14 cellular contexts compared by ENCODE assay signal in the genomic region with DNA sequence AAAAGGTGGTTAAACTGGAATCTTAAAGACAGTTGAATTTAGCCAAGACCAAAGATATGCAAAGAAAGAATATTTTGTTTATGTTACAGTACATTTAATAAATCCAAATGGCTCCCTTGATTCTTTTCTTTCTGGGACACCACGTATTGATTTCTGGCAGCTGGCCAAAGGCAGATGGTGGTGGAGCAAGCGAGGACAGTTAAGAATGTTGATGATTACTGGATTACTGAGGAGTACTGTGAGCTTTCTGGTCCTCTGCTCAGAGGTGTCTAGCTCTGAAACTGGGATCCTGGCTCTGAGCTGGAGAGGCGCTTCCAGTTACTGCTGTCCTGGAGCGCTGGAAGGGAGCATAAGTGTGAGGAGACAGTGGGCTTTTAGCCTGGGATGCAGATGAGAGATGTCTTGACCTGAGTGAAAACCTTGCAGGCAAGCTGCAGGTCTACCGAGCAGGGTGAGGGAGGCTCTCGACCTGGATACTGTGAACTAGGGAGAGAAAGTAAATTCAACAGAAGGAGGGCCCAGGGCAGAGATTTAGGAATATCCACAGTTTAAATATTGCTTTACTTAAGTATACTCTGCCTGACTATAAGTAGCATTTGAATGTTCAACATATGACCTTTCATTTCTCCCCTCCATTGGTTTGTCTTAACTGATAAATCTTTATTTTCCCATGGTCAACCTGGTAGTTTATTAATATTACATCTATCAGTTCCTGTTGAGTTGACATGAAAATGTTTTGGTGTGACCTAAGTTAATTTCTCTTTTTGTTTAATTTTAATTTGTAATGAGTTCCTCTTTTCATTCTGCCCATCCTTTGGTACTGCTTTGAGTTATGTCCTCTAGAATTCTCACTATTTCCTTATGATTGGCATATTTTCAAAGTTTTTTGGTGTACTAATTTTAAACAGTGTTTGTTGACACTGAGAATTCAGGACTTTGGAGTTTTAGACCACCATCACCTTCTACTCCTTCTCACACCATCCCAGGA. TPM values are rescaled to one million over a fixed set of nuclear protein-coding genes. Genes with fewer than 3 reads are reported as not detected.
DNase-seq lines count a peak whose midpoint lies in the region; ATAC-seq, FAIRE-seq and TF ChIP-seq lines count a peak whose summit lies in the region.
"Had no signal": no experiment of that assay in that cellular context is flagged by ENCODE, and none has a peak within 500 bp of the region (broad histone marks: within the 10 kb centered on the region; RNA-seq: fewer than 3 reads in every experiment).

No MANE protein-coding gene starts in this region.

- H3K4me2 ChIP-seq in trophoblast cell (ENCODE audit: low read length): no peak overlapping the region

- H3K79me2 ChIP-seq in trophoblast cell (ENCODE audit: control insufficient read depth, insufficient read depth, low read length, poor library complexity): no peaks in the 10 kb centered on the region

- in situ Hi-C loops in transverse colon (cut with MboI; ENCODE audit: low pct_ligation_motif_present in 1 of 4, low pct_unique_long_range_greater_than_20kb in 1 of 4, low sequenced_read_pairs in 3 of 4): no loop called here

- no peak overlapping the region for H2BK120ac ChIP-seq in trophoblast cell (ENCODE audit: insufficient read depth, low read length, poor library complexity)

- H2AFZ ChIP-seq in trophoblast cell (ENCODE audit: insufficient read depth, low read length, poor library complexity): no peak overlapping the region

- H2BK12ac ChIP-seq in trophoblast cell (ENCODE audit: low read length): no peak overlapping the region

- no peak overlapping the region for H3K18ac ChIP-seq in trophoblast cell (ENCODE audit: low read length)

- intact Hi-C loops in transverse colon (cut with DNase I; ENCODE audit: low total_unique reads): no loop called here
- intact Hi-C loops in aorta (cut with DNase I): no loop called here

- H3K4me1 ChIP-seq in trophoblast cell (ENCODE audit: control insufficient read depth in 1 of 2, insufficient read depth in 2 of 2, low read length in 2 of 2) (peaks cover 0 to 5% of the 10 kb centered on the region in 2 experiments), transverse colon (peaks cover 4 to 52% (median 8%) of the 10 kb centered on the region in 4 donors), aorta (ENCODE audit: control insufficient read depth in 1 of 2, insufficient read depth in 2 of 2, low read length in 2 of 2) (no peaks in the 10 kb centered on the region)
- H3K4me1 ChIP-seq: SJCRH30 had no signal

- no peak overlapping the region for H2BK5ac ChIP-seq in trophoblast cell (ENCODE audit: low read depth, low read length, poor library complexity)

- H3K23ac ChIP-seq in trophoblast cell (ENCODE audit: low read length): no peak overlapping the region

- no peak overlapping the region for H3K4ac ChIP-seq in trophoblast cell (ENCODE audit: low read depth, low read length)

- H3K36me3 ChIP-seq in trophoblast cell (ENCODE audit: control insufficient read depth in 1 of 2, insufficient read depth in 2 of 2, low read length in 2 of 2) (no peaks in the 10 kb centered on the region), transverse colon (no peaks in the 10 kb centered on the region), aorta (ENCODE audit: control insufficient read depth in 1 of 2, insufficient read depth in 2 of 2, low read length in 1 of 2) (no peaks in the 10 kb centered on the region)
- H3K36me3 ChIP-seq: gastroesophageal sphincter, SJCRH30, thoracic aorta had no signal

- H3K27me3 ChIP-seq in trophoblast cell (ENCODE audit: insufficient read depth, low read length) (peaks cover 12% of the 10 kb centered on the region), transverse colon (peaks cover 15% of the 10 kb centered on the region), aorta (ENCODE audit: control insufficient read depth in 1 of 2, insufficient read depth in 2 of 2, low read length in 1 of 2) (no peaks in the 10 kb centered on the region)
- H3K27me3 ChIP-seq: SJCRH30 had no signal

- no peak overlapping the region for H3K14ac ChIP-seq in trophoblast cell (ENCODE audit: low read length)

- ATAC-seq in HG02973 (IDR thresholded peaks at IDR 0.05; ENCODE audit: unreplicated experiment): no peak
- ATAC-seq in aorta (ENCODE audit: low FRiP score): no peak
- ATAC-seq: gastroesophageal sphincter had no signal

- no CpG with 5 or more reads among the region's 6 CpGs for WGBS in trophoblast cell (ENCODE audit: extremely low coverage, insufficient coverage, insufficient read length)
- 37 to 61% methylated on average over 2 to 6 of the region's 6 CpGs for WGBS in transverse colon (ENCODE audit: low coverage in 1 of 2), 2 donors
- 67 to 73% methylated on average over 6 of the region's 6 CpGs for WGBS in aorta, 2 donors

- no peak overlapping the region for H2AK5ac ChIP-seq in trophoblast cell (ENCODE audit: low read length)

- TF ChIP-seq POLR2A in GM12891 (IDR thresholded peaks at IDR 0.05; ENCODE audit: low read depth, low read length): no peak
- no peak for TF ChIP-seq POLR2A in transverse colon (IDR thresholded peaks at IDR 0.05)

- peaks cover 4% of the 10 kb centered on the region for H3K9me3 ChIP-seq in trophoblast cell (ENCODE audit: insufficient read depth, low read depth, low read length)
- no peaks in the 10 kb centered on the region for H3K9me3 ChIP-seq in transverse colon
- no peaks in the 10 kb centered on the region for H3K9me3 ChIP-seq in aorta (ENCODE audit: control insufficient read depth, low read length)
- H3K9me3 ChIP-seq: gastroesophageal sphincter, thoracic aorta had no signal

- no peak overlapping the region for H3K4me3 ChIP-seq in trophoblast cell (ENCODE audit: low read depth, low read length)
- H3K4me3 ChIP-seq in transverse colon: no peak overlapping the region
- H3K4me3 ChIP-seq in aorta (ENCODE audit: low read length in 2 of 2): no peak overlapping the region
- H3K4me3 ChIP-seq: gastroesophageal sphincter, lung, SJCRH30, thoracic aorta had no signal

- no peak for DNase-seq in GM12891 (ENCODE audit: insufficient read length, low spot score)
- DNase-seq in NCI-H187 treated with DMSO at 0.1 percent for 48 hours (lab: John Stamatoyannopoulos, UW): peak; percentile 33
- peak; percentile 81 for DNase-seq in SHP77 treated with DMSO at 0.1 percent for 48 hours (lab: John Stamatoyannopoulos, UW)
- no peak for DNase-seq in trophoblast cell
- no peak for DNase-seq in transverse colon
- no peak for DNase-seq in NK-92 treated with Interleukin-12 subunit alpha and Interleukin-12 subunit beta, amount 100 ng/mL, for 24 hours (lab: John Stamatoyannopoulos, UW)
- DNase-seq in aorta: no peak
- DNase-seq: activated naive CD4-positive, alpha-beta T cell treated with anti-CD3 and anti-CD28 coated beads for 36 hours; EL had no signal

- H3K9ac ChIP-seq in trophoblast cell (ENCODE audit: low read length): peak overlapping the region; percentile 67

- no peaks in the 10 kb centered on the region for H3K79me1 ChIP-seq in trophoblast cell (ENCODE audit: low read length)

- peak; percentile 70 for FAIRE-seq in GM12891 (lab: Jason Lieb, UNC)

- H4K8ac ChIP-seq in trophoblast cell (ENCODE audit: low read depth, low read length): no peak overlapping the region

- H3K27ac ChIP-seq in trophoblast cell (ENCODE audit: low read depth, low read length) (no peak overlapping the region), transverse colon (peak overlapping the region in 2 of 4 donors; percentile 2 to 46), aorta (ENCODE audit: low read depth in 1 of 2, low read length in 2 of 2) (no peak overlapping the region)
- H3K27ac ChIP-seq: SJCRH30, thoracic aorta had no signal

- TF ChIP-seq EP300 in transverse colon (IDR thresholded peaks at IDR 0.05; ENCODE audit: low read depth): no peak

- no peak for TF ChIP-seq CTCF in transverse colon (IDR thresholded peaks at IDR 0.05)

- no peak overlapping the region for H4K12ac ChIP-seq in trophoblast cell (ENCODE audit: low read depth, low read length)

- no peak overlapping the region for H4K91ac ChIP-seq in trophoblast cell (ENCODE audit: low read depth, low read length)

TF ChIP-seq in GM12891, 5 proteins besides CTCF, POLR2A, EP300 and RAD21:
- no peak for TF ChIP-seq PAX5 (IDR thresholded peaks at IDR 0.05; ENCODE audit: insufficient read depth, low read length, severe bottlenecking)
- TF ChIP-seq SPI1 (IDR thresholded peaks at IDR 0.05; ENCODE audit: low read depth, low read length): peak; percentile 43; the same call in 1 of the 2 replicates
- TF ChIP-seq POU2F2 (IDR thresholded peaks at IDR 0.05; ENCODE audit: low read depth, low read length): no peak
- TF ChIP-seq TAF1 (IDR thresholded peaks at IDR 0.05; ENCODE audit: low read depth, low read length): no peak

RNA-seq across cellular contexts. Expression of a gene that starts 3.7 kb away (rescaled TPM):
- 21.7 TPM for polyA plus RNA-seq in GM12891 (2012; ENCODE audit: low read depth, missing spikeins)
- polyA plus RNA-seq in trophoblast cell (2013): 0.40 and 0.52 TPM in 2 replicates
- total RNA-seq in transverse colon (100 to 1,000 TPM in 1 of 4 donors, 10 to 100 TPM in 3; 32.2 to 534 (median 34.3) TPM), aorta (10 to 100 TPM; 15.0 to 31.5 TPM)
- 10 to 100 TPM in 1 of 2 donors, 1 to 10 TPM in 1; 2.1 to 11.5 TPM for polyA plus RNA-seq in aorta
- total RNA-seq: SJCRH30 had no signal

Comparison
In these comparisons a context has a peak if more than half of its experiments do, and no peak if none do; other contexts are left out.
1. DNase-seq: peak in NCI-H187 treated with DMSO at 0.1 percent for 48 hours (single experiment) and SHP77 treated with DMSO at 0.1 percent for 48 hours (single experiment); none in GM12891 (single experiment), trophoblast cell (0 of 2), transverse colon (single experiment), NK-92 treated with Interleukin-12 subunit alpha and Interleukin-12 subunit beta, amount 100 ng/mL, for 24 hours (single experiment) and aorta (0 of 2).